In the genomic region with DNA sequence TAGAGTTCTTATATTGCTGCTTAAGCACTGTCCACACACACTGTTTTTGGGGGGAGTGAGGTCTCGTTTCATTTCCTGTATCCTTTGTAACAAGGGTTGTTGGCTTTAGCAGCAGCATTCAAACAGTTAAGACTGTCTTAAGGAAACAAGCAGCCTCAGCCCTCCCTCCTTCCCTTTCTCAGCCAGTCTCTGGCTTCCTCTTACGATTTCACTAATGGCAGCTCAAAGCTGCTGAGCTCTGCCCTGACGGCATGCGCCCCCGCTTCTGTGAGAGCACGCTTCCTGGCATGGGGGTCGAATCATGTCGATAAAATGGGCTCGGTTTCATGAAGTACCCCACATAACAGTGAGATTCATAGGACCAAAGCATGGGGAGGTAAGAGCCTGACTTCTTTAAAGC, we compare ENCODE assay signal across 8 cellular contexts.
DNase-seq lines count a peak whose midpoint lies in the region; ATAC-seq and TF ChIP-seq lines count a peak whose summit lies in the region.

No MANE protein-coding gene starts in this region.

- intact Hi-C loops in activated CD4-positive, alpha-beta T cell treated with anti-CD3 and anti-CD28 coated beads, Interleukin-2, amount 10 ng/mL, durations not matched to agents 24 days and 14 days (cut with micrococcal nuclease), result loop anchor here (1.0 to 10.0 kb wide), 7 partner anchors 13 to 305 kb away; partner anchors contain the start of gene AKAP13
- intact Hi-C loops in MCF 10A (cut with micrococcal nuclease), result no loop called here

- peak overlapping the region; percentile 66 for H3K27ac ChIP-seq in subcutaneous abdominal adipose tissue (ENCODE audit: low read depth, low read length)

- no peaks in the 10 kb centered on the region for H3K27me3 Mint-ChIP-seq in activated CD4-positive, alpha-beta T cell treated with anti-CD3 and anti-CD28 coated beads, Interleukin-2, amount 10 ng/mL, durations not matched to agents 24 days and 14 days
- no peaks in the 10 kb centered on the region for H3K27me3 Mint-ChIP-seq in MCF 10A (ENCODE audit: insufficient read depth, unreplicated experiment)

- BruUV-seq in MCF 10A (replicated peaks; lab: Mats Ljungman, UMichigan), result no TSS peak

- H3K27ac Mint-ChIP-seq in activated CD4-positive, alpha-beta T cell treated with anti-CD3 and anti-CD28 coated beads, Interleukin-2, amount 10 ng/mL, durations not matched to agents 24 days and 14 days, result peak overlapping the region; percentile 99
- H3K27ac Mint-ChIP-seq in MCF 10A (ENCODE audit: low read depth, unreplicated experiment), result no peak overlapping the region

- peaks cover 65% of the 10 kb centered on the region for H3K4me1 Mint-ChIP-seq in activated CD4-positive, alpha-beta T cell treated with anti-CD3 and anti-CD28 coated beads, Interleukin-2, amount 10 ng/mL, durations not matched to agents 24 days and 14 days
- H3K4me1 Mint-ChIP-seq in MCF 10A (ENCODE audit: insufficient read depth, unreplicated experiment), result no peaks in the 10 kb centered on the region

- H3K9ac ChIP-seq in subcutaneous abdominal adipose tissue (ENCODE audit: low read length in 5 of 5), result peak overlapping the region; percentile 50 to 83 (median 76)

- TF ChIP-seq POLR2A in GM18951 (IDR thresholded peaks at IDR 0.05; ENCODE audit: extremely low read depth, insufficient read depth, insufficient read length), result peak; percentile 68

- POLR2A ChIA-PET in MCF 10A (lab: Yijun Ruan, JAX), result interaction anchor here (0.5 kb wide), 1 partner anchor 10 kb away, joined by 3 read pairs; no protein-coding TSS in a partner anchor

- H3K4me1 ChIP-seq in subcutaneous abdominal adipose tissue (ENCODE audit: control insufficient read depth in 5 of 5, insufficient read depth in 5 of 5, low read length in 5 of 5), result peaks cover 5 to 40% (median 36%) of the 10 kb centered on the region in 5 donors

- peak overlapping the region; percentile 67 to 92 (median 74) for H3K4me3 ChIP-seq in subcutaneous abdominal adipose tissue (ENCODE audit: low read depth in 1 of 5, low read length in 5 of 5)

- no peak for TF ChIP-seq CTCF in MCF 10A (IDR thresholded peaks at IDR 0.05; ENCODE audit: unreplicated experiment)

- peak overlapping the region; percentile 93 for H3K4me3 Mint-ChIP-seq in activated CD4-positive, alpha-beta T cell treated with anti-CD3 and anti-CD28 coated beads, Interleukin-2, amount 10 ng/mL, durations not matched to agents 24 days and 14 days
- H3K4me3 Mint-ChIP-seq in MCF 10A (ENCODE audit: unreplicated experiment), result no peak overlapping the region

- DNase-seq in activated CD4-positive, alpha-beta T cell treated with anti-CD3 and anti-CD28 coated beads, Interleukin-2, amount 10 ng/mL, durations not matched to agents 24 days and 14 days, result peak; percentile 91
- peak; percentile 37 for DNase-seq in effector CD8-positive, alpha-beta T cell (lab: John Stamatoyannopoulos, UW)
- DNase-seq in mucosa of gallbladder (ENCODE audit: low spot score) (peak; percentile 56), NCI-H69 (lab: John Stamatoyannopoulos, UW) (no peak), MCF 10A (ENCODE audit: unreplicated experiment) (no peak)

- no peaks in the 10 kb centered on the region for H3K9me3 Mint-ChIP-seq in activated CD4-positive, alpha-beta T cell treated with anti-CD3 and anti-CD28 coated beads, Interleukin-2, amount 10 ng/mL, durations not matched to agents 24 days and 14 days
- no peaks in the 10 kb centered on the region for H3K9me3 Mint-ChIP-seq in MCF 10A (ENCODE audit: unreplicated experiment)

- peak; percentile 35 for ATAC-seq in HG03354 (IDR thresholded peaks at IDR 0.05; ENCODE audit: poor library complexity, severe bottlenecking, unreplicated experiment)

- no peaks in the 10 kb centered on the region for H3K27me3 ChIP-seq in subcutaneous abdominal adipose tissue (ENCODE audit: control insufficient read depth in 5 of 5, insufficient read depth in 4 of 5, low read length in 5 of 5)

- H3K36me3 ChIP-seq in subcutaneous abdominal adipose tissue (ENCODE audit: control insufficient read depth in 5 of 5, insufficient read depth in 5 of 5, low read length in 5 of 5), result peaks cover 17 to 55% (median 45%) of the 10 kb centered on the region in 5 donors

- CTCF ChIA-PET in MCF 10A (lab: Yijun Ruan, JAX), result no interaction called here

- no peaks in the 10 kb centered on the region for H3K9me3 ChIP-seq in subcutaneous abdominal adipose tissue (ENCODE audit: control insufficient read depth in 5 of 5, low read length in 5 of 5)

- in situ Hi-C loops in GM18951 (cut with MboI; ENCODE audit: low sequenced_read_pairs, unreplicated experiment), result no loop called here

- H3K36me3 Mint-ChIP-seq in activated CD4-positive, alpha-beta T cell treated with anti-CD3 and anti-CD28 coated beads, Interleukin-2, amount 10 ng/mL, durations not matched to agents 24 days and 14 days (ENCODE audit: low read depth), result peaks cover 36% of the 10 kb centered on the region
- peaks cover 66% of the 10 kb centered on the region for H3K36me3 Mint-ChIP-seq in MCF 10A (ENCODE audit: insufficient read depth, unreplicated experiment)

Comparison
In these comparisons a context has a peak if more than half of its experiments do, and no peak if none do; other contexts are left out.
1. DNase-seq: peak in activated CD4-positive, alpha-beta T cell treated with anti-CD3 and anti-CD28 coated beads, Interleukin-2, amount 10 ng/mL, durations not matched to agents 24 days and 14 days (single experiment), effector CD8-positive, alpha-beta T cell (single experiment) and mucosa of gallbladder (single experiment); none in NCI-H69 (single experiment) and MCF 10A (single experiment).